ENCODE assay signal across 11 cellular contexts in genomic region chr7:27110977-27111752, GRCh38. TPM values are rescaled to one million over a fixed set of nuclear protein-coding genes. Genes with fewer than 3 reads are reported as not detected.
DNase-seq lines count a peak whose midpoint lies in the region; ATAC-seq, FAIRE-seq and TF ChIP-seq lines count a peak whose summit lies in the region.
"Had no signal": no experiment of that assay in that cellular context is flagged by ENCODE, and none has a peak within 500 bp of the region (broad histone marks: within the 10 kb centered on the region; RNA-seq: fewer than 3 reads in every experiment).

No MANE protein-coding gene starts in this region.

- FAIRE-seq in HTR-8/SVneo (lab: Jason Lieb, UNC) = peak; percentile 28

- TF ChIP-seq EP300 in tibial nerve (IDR thresholded peaks at IDR 0.05) = peak in 1 of 2 donors; percentile 50

- 18% methylated on average over 6 of the region's 8 CpGs for WGBS in mesenchymal stem cell
- 39 to 48% methylated on average over 8 of the region's 8 CpGs for WGBS in tibial nerve, 2 donors

- no peak overlapping the region for H3K14ac ChIP-seq in mesenchymal stem cell (ENCODE audit: low read length in 2 of 2)

- H3K9me3 ChIP-seq in breast epithelium = no peaks in the 10 kb centered on the region
- H3K9me3 ChIP-seq in mesenchymal stem cell (ENCODE audit: control insufficient read depth, low read length) = no peaks in the 10 kb centered on the region
- H3K9me3 ChIP-seq in tibial nerve = no peaks in the 10 kb centered on the region

- H3K4me3 ChIP-seq in breast epithelium (peak overlapping the region in 2 of 3 donors; percentile 73 to 90), mesenchymal stem cell (ENCODE audit: insufficient read depth in 1 of 2, low read depth in 1 of 2, low read length in 2 of 2) (peak overlapping the region in 1 of 2 experiments; percentile 87), tibial nerve (peak overlapping the region in 2 of 4 donors; percentile 6 to 16)

- no peak overlapping the region for H2AFZ ChIP-seq in mesenchymal stem cell (ENCODE audit: low read depth, low read length)

- peak in 1 of 3 donors; percentile 7 for TF ChIP-seq CTCF in breast epithelium (IDR thresholded peaks at IDR 0.05)
- TF ChIP-seq CTCF in tibial nerve (IDR thresholded peaks at IDR 0.05) = no peak

- H3K23ac ChIP-seq in mesenchymal stem cell (ENCODE audit: low read length in 2 of 2) = no peak overlapping the region

- H3K79me1 ChIP-seq in mesenchymal stem cell (replicated peaks; ENCODE audit: low read length, poor library complexity, severe bottlenecking) = no peaks in the 10 kb centered on the region

- peak overlapping the region in 1 of 2 experiments; percentile 55 for H3K18ac ChIP-seq in mesenchymal stem cell (ENCODE audit: low read depth in 1 of 2, low read length in 2 of 2)

- intact Hi-C loops in breast epithelium (cut with DNase I; ENCODE audit: low total_unique reads) = no loop called here

- H3K4ac ChIP-seq in mesenchymal stem cell (ENCODE audit: low read depth in 1 of 2, low read length in 2 of 2) = no peak overlapping the region

- H3K4me2 ChIP-seq in mesenchymal stem cell (ENCODE audit: low read length, poor library complexity, severe bottlenecking) = peak overlapping the region; percentile 81

- H3K4me1 ChIP-seq in breast epithelium (no peaks in the 10 kb centered on the region), mesenchymal stem cell (ENCODE audit: control insufficient read depth, insufficient read depth, low read depth, low read length) (peaks cover 25% of the 10 kb centered on the region), tibial nerve (peaks cover 0 to 68% (median 4%) of the 10 kb centered on the region in 4 donors)

- DNase-seq in HTR-8/SVneo (ENCODE audit: insufficient read length, low spot score) (no peak), breast epithelium (ENCODE audit: low spot score in 2 of 2) (no peak), mesenchymal stem cell (peak; percentile 42), tibial nerve (ENCODE audit: low spot score in 2 of 2) (peak in 1 of 2 donors; percentile 46), NCI-H2171 treated with DMSO at 0.1 percent for 48 hours (lab: John Stamatoyannopoulos, UW) (no peak), NK-92 (lab: John Stamatoyannopoulos, UW; ENCODE audit: unreplicated experiment) (no peak)
- DNase-seq: activated B cell treated with CpG ODN at 0.5 μM for 24 hours; activated naive CD8-positive, alpha-beta T cell treated with anti-CD3 and anti-CD28 coated beads for 36 hours; NCI-H526 treated with DMSO at 0.1 percent for 48 hours had no signal

- ATAC-seq in HG03460 (IDR thresholded peaks at IDR 0.05; ENCODE audit: unreplicated experiment) (no peak), HG02885 (IDR thresholded peaks at IDR 0.05; ENCODE audit: poor library complexity, unreplicated experiment) (no peak)

- H3K27ac ChIP-seq in breast epithelium (peak overlapping the region; percentile 98 to 100), mesenchymal stem cell (ENCODE audit: low read length, poor library complexity, severe bottlenecking) (peak overlapping the region; percentile 85), tibial nerve (peak overlapping the region; percentile 33 to 77 (median 58))

- TF ChIP-seq POLR2A in breast epithelium (IDR thresholded peaks at IDR 0.05) (no peak), tibial nerve (IDR thresholded peaks at IDR 0.05) (no peak)

- H2BK5ac ChIP-seq in mesenchymal stem cell (ENCODE audit: low read depth, low read length, poor library complexity, severe bottlenecking) = peak overlapping the region; percentile 69

- H3K27me3 ChIP-seq in breast epithelium (no peaks in the 10 kb centered on the region), mesenchymal stem cell (ENCODE audit: control insufficient read depth in 1 of 2, insufficient read depth in 1 of 2, low read length in 2 of 2) (no peaks in the 10 kb centered on the region), tibial nerve (peaks cover 0 to 61% of the 10 kb centered on the region in 2 donors)

- H4K8ac ChIP-seq in mesenchymal stem cell (ENCODE audit: low read length) = no peak overlapping the region

- H2BK12ac ChIP-seq in mesenchymal stem cell (ENCODE audit: low read length in 2 of 2) = no peak overlapping the region

- peak overlapping the region; percentile 10 for H2AK5ac ChIP-seq in mesenchymal stem cell (ENCODE audit: low read length, severe bottlenecking)

- H3K36me3 ChIP-seq in breast epithelium (no peaks in the 10 kb centered on the region), mesenchymal stem cell (ENCODE audit: control insufficient read depth in 1 of 2, insufficient read depth in 2 of 2, low read depth in 1 of 2, low read length in 2 of 2) (peaks cover 7 to 32% of the 10 kb centered on the region in 2 experiments), tibial nerve (peaks cover 0 to 9% (median 0%) of the 10 kb centered on the region in 3 donors)

- H2BK120ac ChIP-seq in mesenchymal stem cell (ENCODE audit: low read depth, low read length) = no peak overlapping the region

- H3K9ac ChIP-seq in mesenchymal stem cell (ENCODE audit: low read length) = peak overlapping the region; percentile 89

- no peak overlapping the region for H4K91ac ChIP-seq in mesenchymal stem cell (ENCODE audit: low read length)

- no peak overlapping the region for H2BK15ac ChIP-seq in mesenchymal stem cell (ENCODE audit: low read depth, poor library complexity, severe bottlenecking)

RNA-seq across cellular contexts. Expression of gene HOXA2, which starts 8.7 kb away (rescaled TPM):
- total RNA-seq in breast epithelium = 1 to 10 TPM in 2 of 3 donors, under 1 TPM in 1; 0.80 to 5.4 (median 1.3) TPM
- 0.51 TPM for polyA plus RNA-seq in mesenchymal stem cell (2013, experiment 1 of 2)
- 0.58 TPM for polyA plus RNA-seq in mesenchymal stem cell (2013, experiment 2 of 2)
- 1 to 10 TPM; 2.5 to 5.9 (median 5.2) TPM for total RNA-seq in tibial nerve
- total RNA-seq: activated B cell treated with CpG ODN at 0.5 μM for 24 hours; activated naive CD8-positive, alpha-beta T cell treated with anti-CD3 and anti-CD28 coated beads for 36 hours had no signal

RNA-seq across cellular contexts. Expression of gene HOXA1, which starts 15.4 kb away (rescaled TPM):
- total RNA-seq in breast epithelium (under 1 TPM; 0.33 to 0.80 (median 0.44) TPM), tibial nerve (1 to 10 TPM in 2 of 4 donors, under 1 TPM in 2; 0.44 to 2.1 (median 1.2) TPM)
- 1.6 TPM for polyA plus RNA-seq in mesenchymal stem cell (2013, experiment 1 of 2)
- 1.5 TPM for polyA plus RNA-seq in mesenchymal stem cell (2013, experiment 2 of 2)

RNA-seq across cellular contexts. Expression of gene HOXA4, which starts 19.4 kb away (rescaled TPM):
- total RNA-seq in breast epithelium (1 to 10 TPM in 2 of 3 donors, under 1 TPM in 1; 0.80 to 2.8 (median 2.0) TPM), tibial nerve (1 to 10 TPM; 4.4 to 6.3 (median 4.7) TPM)
- polyA plus RNA-seq in mesenchymal stem cell (2013, experiment 1 of 2) = 0.91 TPM
- 1.1 TPM for polyA plus RNA-seq in mesenchymal stem cell (2013, experiment 2 of 2)
- total RNA-seq: activated naive CD8-positive, alpha-beta T cell treated with anti-CD3 and anti-CD28 coated beads for 36 hours had no signal

RNA-seq across cellular contexts. Expression of gene HOXA5, which starts 32.3 kb away (rescaled TPM):
- total RNA-seq in breast epithelium (10 to 100 TPM; 11.5 to 48.7 (median 22.6) TPM), tibial nerve (10 to 100 TPM; 12.0 to 25.9 (median 16.6) TPM)
- polyA plus RNA-seq in mesenchymal stem cell (2013, experiment 1 of 2) = 2.0 TPM
- 2.0 TPM for polyA plus RNA-seq in mesenchymal stem cell (2013, experiment 2 of 2)
- total RNA-seq: activated B cell treated with CpG ODN at 0.5 μM for 24 hours; activated naive CD8-positive, alpha-beta T cell treated with anti-CD3 and anti-CD28 coated beads for 36 hours had no signal

RNA-seq across cellular contexts. Expression of gene HOXA6, which starts 36.4 kb away (rescaled TPM):
- total RNA-seq in breast epithelium = 10 to 100 TPM in 1 of 3 donors, 1 to 10 TPM in 2; 7.9 to 16.0 (median 9.0) TPM
- 0.62 TPM for polyA plus RNA-seq in mesenchymal stem cell (2013, experiment 1 of 2)
- 0.59 TPM for polyA plus RNA-seq in mesenchymal stem cell (2013, experiment 2 of 2)
- 10 to 100 TPM; 11.1 to 30.9 (median 18.7) TPM for total RNA-seq in tibial nerve
- total RNA-seq: activated B cell treated with CpG ODN at 0.5 μM for 24 hours; activated naive CD8-positive, alpha-beta T cell treated with anti-CD3 and anti-CD28 coated beads for 36 hours had no signal
